ENCODE assay signal across 8 cellular contexts in the genomic region with DNA sequence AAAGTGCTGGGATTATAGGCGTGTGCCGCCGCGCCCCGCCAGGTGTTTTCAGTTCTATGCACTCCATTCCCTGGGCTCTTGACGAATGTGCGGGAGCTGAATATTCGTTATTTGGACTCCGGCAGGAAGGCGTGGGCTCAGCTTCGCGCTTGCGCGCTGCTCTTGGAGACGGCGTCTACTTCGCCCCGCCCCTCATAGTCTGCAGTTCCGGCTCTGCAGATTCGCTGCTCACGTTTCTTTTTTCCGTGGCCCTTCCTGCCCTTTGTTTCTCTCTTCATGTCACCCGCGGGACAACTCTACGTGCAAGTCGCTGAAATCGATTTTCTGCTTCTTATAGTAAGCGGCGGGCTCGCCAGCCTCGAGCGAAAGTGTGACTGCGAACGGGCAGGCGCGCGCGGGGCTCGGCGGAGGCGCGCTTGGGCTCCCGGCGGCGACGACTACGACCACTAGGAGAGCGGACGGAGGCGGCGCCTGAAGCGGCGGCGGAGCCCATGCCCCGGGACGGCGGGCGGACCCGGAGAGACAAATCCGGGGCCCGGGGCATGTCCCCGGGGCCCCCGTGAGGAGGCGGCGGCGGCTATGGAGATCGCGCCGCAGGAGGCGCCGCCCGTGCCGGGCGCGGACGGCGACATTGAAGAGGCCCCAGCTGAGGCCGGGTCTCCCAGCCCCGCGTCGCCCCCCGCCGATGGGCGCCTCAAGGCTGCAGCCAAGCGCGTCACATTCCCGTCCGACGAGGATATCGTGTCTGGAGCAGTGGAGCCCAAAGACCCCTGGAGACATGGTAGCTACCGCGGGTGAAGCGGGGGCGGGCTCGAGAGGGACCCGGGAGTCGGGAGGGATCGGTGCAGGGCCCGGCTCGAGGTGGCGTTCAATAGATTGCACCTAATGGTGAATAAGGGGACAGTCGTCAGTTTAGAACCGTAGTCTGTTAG. TPM values are rescaled to one million over a fixed set of nuclear protein-coding genes. Genes with fewer than 3 reads are reported as not detected.
A peak's percentile ranks its signal among the peaks of the same experiment; 100 is the strongest.
DNase-seq lines count a peak whose midpoint lies in the region; ATAC-seq, FAIRE-seq and TF ChIP-seq lines count a peak whose summit lies in the region.

A gene with protein sequence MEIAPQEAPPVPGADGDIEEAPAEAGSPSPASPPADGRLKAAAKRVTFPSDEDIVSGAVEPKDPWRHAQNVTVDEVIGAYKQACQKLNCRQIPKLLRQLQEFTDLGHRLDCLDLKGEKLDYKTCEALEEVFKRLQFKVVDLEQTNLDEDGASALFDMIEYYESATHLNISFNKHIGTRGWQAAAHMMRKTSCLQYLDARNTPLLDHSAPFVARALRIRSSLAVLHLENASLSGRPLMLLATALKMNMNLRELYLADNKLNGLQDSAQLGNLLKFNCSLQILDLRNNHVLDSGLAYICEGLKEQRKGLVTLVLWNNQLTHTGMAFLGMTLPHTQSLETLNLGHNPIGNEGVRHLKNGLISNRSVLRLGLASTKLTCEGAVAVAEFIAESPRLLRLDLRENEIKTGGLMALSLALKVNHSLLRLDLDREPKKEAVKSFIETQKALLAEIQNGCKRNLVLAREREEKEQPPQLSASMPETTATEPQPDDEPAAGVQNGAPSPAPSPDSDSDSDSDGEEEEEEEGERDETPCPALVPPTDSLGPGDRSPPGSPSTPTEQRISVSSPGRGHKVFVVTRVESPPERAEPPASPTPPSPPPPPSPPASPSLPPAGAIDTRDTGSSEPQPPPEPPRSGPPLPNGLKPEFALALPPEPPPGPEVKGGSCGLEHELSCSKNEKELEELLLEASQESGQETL (plus strand): TSS at position 433 of the 932 bp plus-strand sequence. CDS start 147 bp downstream, at position 580.

- H2AFZ ChIP-seq in mammary epithelial cell (ENCODE audit: low read depth, low read length) = peak within 1 kb of the TSS; percentile 94

- POLR2A ChIA-PET in A549 (lab: Yijun Ruan, JAX) = interaction anchor here (0.6 to 2.9 kb wide), 13 partner anchors 13 to 203 kb away, joined by 3 to 23 read pairs (median 6); partner anchors contain the start of genes BLOC1S3, CLASRP, CLPTM1 and GEMIN7

- no peaks in the 10 kb centered on the region for H3K27me3 ChIP-seq in mammary epithelial cell (ENCODE audit: insufficient read depth, low read length)
- H3K27me3 ChIP-seq in small intestine (ENCODE audit: control insufficient read depth in 2 of 2, insufficient read depth in 2 of 2, low read length in 2 of 2) = no peaks in the 10 kb centered on the region

- BruUV-seq in mammary epithelial cell (replicated peaks; lab: Mats Ljungman, UMichigan) = TSS peak; percentile 24

- TF ChIP-seq POLR2A in A549 (IDR thresholded peaks at IDR 0.05; ENCODE audit: low read length) = peak; percentile 35

- H3K36me3 ChIP-seq in mammary epithelial cell (ENCODE audit: insufficient read depth, low read length) (peaks cover 3% of the 10 kb centered on the region), small intestine (ENCODE audit: control insufficient read depth in 2 of 2, insufficient read depth in 2 of 2, low read length in 2 of 2) (peaks cover 0 to 6% of the 10 kb centered on the region in 2 donors)

- 2% methylated on average over 62 of the region's 103 CpGs for WGBS in A549 (ENCODE audit: missing lambda C conversion rate)
- WGBS in mammary epithelial cell (ENCODE audit: low coverage, missing lambda C conversion rate) = 2% methylated on average over 43 of the region's 103 CpGs
- 0 to 1% (median 0%) methylated on average over 91 to 103 of the region's 103 CpGs for WGBS in small intestine, 3 donors

- peaks cover 46% of the 10 kb centered on the region for H3K4me1 ChIP-seq in A549
- H3K4me1 ChIP-seq in mammary epithelial cell (ENCODE audit: insufficient read depth, low read length) = peaks cover 31% of the 10 kb centered on the region
- H3K4me1 ChIP-seq in small intestine (ENCODE audit: control insufficient read depth in 2 of 2, insufficient read depth in 1 of 2, low read depth in 1 of 2, low read length in 1 of 2) = peaks cover 12 to 14% of the 10 kb centered on the region in 2 donors

- TF ChIP-seq EP300 in A549 (IDR thresholded peaks at IDR 0.05) = no peak

- CTCF ChIA-PET in A549 (lab: Yijun Ruan, JAX) = interaction anchor here (0.8 to 2.9 kb wide), 16 partner anchors 9 to 189 kb away, joined by 3 to 20 read pairs (median 5); partner anchors contain the start of genes GEMIN7 and TRAPPC6A
- CTCF ChIA-PET in mammary epithelial cell (lab: Charles Lee; ENCODE audit: low non-redundant PET) = interaction anchor here (0.7 kb wide), 2 partner anchors 44 to 207 kb away, joined by 4 to 5 read pairs; no protein-coding TSS in a partner anchor

- peak; percentile 78 to 84 for ATAC-seq in A549
- ATAC-seq in GM18867 (IDR thresholded peaks at IDR 0.05; ENCODE audit: unreplicated experiment) = peak; percentile 60
- ATAC-seq in HG03139 (IDR thresholded peaks at IDR 0.05; ENCODE audit: unreplicated experiment) = peak; percentile 56

- TF ChIP-seq CTCF in A549 (IDR thresholded peaks at IDR 0.05) (peak; percentile 18; the same call in 2 of the 3 replicates), WI38 (IDR thresholded peaks at IDR 0.05; ENCODE audit: low read depth, low read length) (no peak), mammary epithelial cell (conservative IDR thresholded peaks at IDR 0.05 in 1 of 2, IDR thresholded peaks at IDR 0.05 in 1 of 2; ENCODE audit: extremely low read depth in 1 of 2, insufficient read depth in 1 of 2, low read depth in 1 of 2, low read length in 2 of 2) (peak in 1 of 2 donors; percentile 31)

- in situ Hi-C loops in mammary epithelial cell (cut with MboI; ENCODE audit: low sequenced_read_pairs in 2 of 2) = loop anchor here in 1 of 2 donors (5.0 kb wide), 1 partner anchor 84 kb away; the partner anchor contains the start of genes BLOC1S3 and TRAPPC6A

- peak within 1 kb of the TSS; percentile 96 for H3K4me2 ChIP-seq in A549
- peak within 1 kb of the TSS; percentile 93 for H3K4me2 ChIP-seq in mammary epithelial cell (ENCODE audit: insufficient read depth, low read depth, low read length)

- peak within 1 kb of the TSS; percentile 91 for H3K9ac ChIP-seq in mammary epithelial cell (ENCODE audit: insufficient read depth, low read length)

- dilution Hi-C loops in mammary epithelial cell (cut with HindIII; ENCODE audit: low sequenced_read_pairs) = no loop called here

- no peaks in the 10 kb centered on the region for H3K9me3 ChIP-seq in A549
- no peaks in the 10 kb centered on the region for H3K9me3 ChIP-seq in mammary epithelial cell (replicated peaks; ENCODE audit: insufficient read depth, low read length)
- H3K9me3 ChIP-seq in small intestine (ENCODE audit: control insufficient read depth, low read depth) = no peaks in the 10 kb centered on the region

- DNase-seq in A549 (ENCODE audit: low read depth in 1 of 2, low spot score in 1 of 2) (peak; percentile 99 to 100), NCI-H226 (peak; percentile 94), mammary epithelial cell (peak; percentile 97), iPS-NIHi7 (ENCODE audit: extremely low spot score) (peak; percentile 93), small intestine (peak; percentile 98)

- H3K79me2 ChIP-seq in mammary epithelial cell (ENCODE audit: insufficient read depth, low read length) = peaks cover 56% of the 10 kb centered on the region

- 0 out of 5 replicates have a peak, but pooled peaks of 1 of the 2 experiments have one; percentile 10 for TF ChIP-seq RAD21 in A549 (conservative IDR thresholded peaks at IDR 0.05 in 1 of 2, IDR thresholded peaks at IDR 0.05 in 1 of 2)

- no peaks in the 10 kb centered on the region for H4K20me1 ChIP-seq in mammary epithelial cell (ENCODE audit: insufficient read depth, low read length)

- intact Hi-C loops in mammary epithelial cell (cut with micrococcal nuclease) = loop anchor here (1.0 to 5.0 kb wide), 4 partner anchors 14 to 244 kb away; partner anchors contain the start of genes BLOC1S3, GEMIN7 and TRAPPC6A

- H3K4me3 ChIP-seq in A549 = peak within 1 kb of the TSS; percentile 86
- H3K4me3 ChIP-seq in WI38 (ENCODE audit: low read depth, low read length) = peak within 1 kb of the TSS; percentile 99
- peak within 1 kb of the TSS; percentile 89 to 97 (median 95) for H3K4me3 ChIP-seq in mammary epithelial cell (replicated peaks in 1 of 3; ENCODE audit: insufficient read depth in 1 of 3, low read depth in 2 of 3, low read length in 3 of 3)
- H3K4me3 ChIP-seq in small intestine (ENCODE audit: low read depth in 1 of 2, low read length in 2 of 2) = peak within 1 kb of the TSS; percentile 90 to 96

- FAIRE-seq in A549 (lab: Jason Lieb, UNC) (peak; percentile 100), small intestine (lab: Jason Lieb, UNC) (no peak)

- peak within 1 kb of the TSS; percentile 92 to 94 for H3K27ac ChIP-seq in A549
- H3K27ac ChIP-seq in mammary epithelial cell (ENCODE audit: insufficient read depth, low read depth, low read length) = peak within 1 kb of the TSS; percentile 94
- H3K27ac ChIP-seq in small intestine (ENCODE audit: low read depth in 1 of 2, low read length in 1 of 2) = peak within 1 kb of the TSS; percentile 88 to 98

TF ChIP-seq in A549, 52 proteins besides CTCF, POLR2A, EP300 and RAD21 (continues in another document):
- TF ChIP-seq KDM5A (IDR thresholded peaks at IDR 0.05) (peak; percentile 62), TFCP2L1 (CRISPR knock-in tag; IDR thresholded peaks at IDR 0.05) (no peak; the same call in 1 of the 2 replicates), MYC (IDR thresholded peaks at IDR 0.05; ENCODE audit: borderline replicate concordance, low read length) (peak; percentile 72; the same call in 1 of the 2 replicates), CHD2 (IDR thresholded peaks at IDR 0.05; ENCODE audit: low read length, partially characterized antibody) (no peak), ZSCAN20 (CRISPR knock-in tag; IDR thresholded peaks at IDR 0.05) (no peak)
- TF ChIP-seq, protein P1, sequence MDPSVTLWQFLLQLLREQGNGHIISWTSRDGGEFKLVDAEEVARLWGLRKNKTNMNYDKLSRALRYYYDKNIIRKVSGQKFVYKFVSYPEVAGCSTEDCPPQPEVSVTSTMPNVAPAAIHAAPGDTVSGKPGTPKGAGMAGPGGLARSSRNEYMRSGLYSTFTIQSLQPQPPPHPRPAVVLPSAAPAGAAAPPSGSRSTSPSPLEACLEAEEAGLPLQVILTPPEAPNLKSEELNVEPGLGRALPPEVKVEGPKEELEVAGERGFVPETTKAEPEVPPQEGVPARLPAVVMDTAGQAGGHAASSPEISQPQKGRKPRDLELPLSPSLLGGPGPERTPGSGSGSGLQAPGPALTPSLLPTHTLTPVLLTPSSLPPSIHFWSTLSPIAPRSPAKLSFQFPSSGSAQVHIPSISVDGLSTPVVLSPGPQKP (IDR thresholded peaks at IDR 0.05; ENCODE audit: low read depth, low read length) = no peak

RNA-seq across cellular contexts. Expression of the gene that starts here (rescaled TPM):
- 7.6 and 9.1 TPM in 2 replicates for polyA plus RNA-seq in A549 (2011; rRNA removed)
- polyA plus RNA-seq in A549 (2012; cell fraction: cytosol; rRNA removed) = 22.2 and 27.1 TPM in 2 replicates
- polyA plus RNA-seq in A549 (2012; cell fraction: nucleus; rRNA removed) = 48.6 and 55.2 TPM in 2 replicates
- polyA plus RNA-seq in A549 (2017; fragmentation: RNase III; extraction: RNeasy Plus Mini Kit Qiagen cat#74134 plus additional on column Dnase treatment) = 18.7 to 21.9 TPM (median 21.8 TPM) in 3 replicates
- polyA minus RNA-seq in A549 (2011; rRNA and poly(A)+ RNA removed) = 15.4 and 15.8 TPM in 2 replicates
- total RNA-seq in mammary epithelial cell = 10 to 100 TPM; 32.9 to 48.0 TPM
- polyA plus RNA-seq in mammary epithelial cell = 15.2 TPM
- polyA minus RNA-seq in mammary epithelial cell = 15.8 TPM
- polyA plus RNA-seq in small intestine = 10 to 100 TPM; 19.5 to 32.4 (median 30.9) TPM

Comparison
In these comparisons a context has a peak if more than half of its experiments do, and no peak if none do; other contexts are left out.
1. Peak in every context shown above with its lines: DNase-seq, ATAC-seq, H3K4me3 ChIP-seq and H3K27ac ChIP-seq.